In the genomic region with DNA sequence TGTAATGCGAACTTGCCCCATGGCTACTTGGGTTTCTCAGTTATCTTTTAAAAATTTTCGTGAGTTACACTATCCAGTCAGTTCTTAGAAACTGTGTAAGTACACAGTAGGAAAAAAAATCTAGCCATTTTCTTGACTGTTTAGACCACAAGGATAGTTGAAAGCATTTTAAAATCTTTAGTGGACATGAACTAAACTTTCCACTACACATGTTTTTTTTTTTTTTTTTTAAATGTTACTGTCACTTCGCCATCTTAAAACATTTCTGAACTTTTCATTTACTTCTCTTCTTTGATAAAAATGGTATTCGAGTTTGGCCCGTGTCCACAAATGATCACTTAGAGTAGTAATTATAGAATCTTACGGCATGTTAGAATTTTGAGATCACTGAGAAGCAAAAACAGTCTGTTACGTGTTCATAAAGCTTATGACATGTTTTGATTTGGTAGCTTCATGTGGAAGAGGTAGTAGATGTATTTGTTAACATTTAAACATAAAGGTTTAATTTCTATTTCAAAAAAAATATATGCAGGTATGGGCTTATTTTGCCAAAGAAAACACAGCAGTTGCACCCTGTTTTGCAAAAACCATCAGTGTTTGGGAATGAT, we compare ENCODE assay signal across 8 cellular contexts. TPM values are rescaled to one million over a fixed set of nuclear protein-coding genes. Genes with fewer than 3 reads are reported as not detected.
DNase-seq lines count a peak whose midpoint lies in the region; ATAC-seq and TF ChIP-seq lines count a peak whose summit lies in the region.

No MANE protein-coding gene starts in this region.

- H3F3A ChIP-seq in neural progenitor cell (ENCODE audit: low read depth) = peaks cover 31% of the 10 kb centered on the region

- POLR2A ChIA-PET in CD8-positive, alpha-beta memory T cell (lab: Charles Lee) = interaction anchor here (0.5 to 1.0 kb wide), 5 partner anchors 11 to 577 kb away, joined by 3 to 7 read pairs (median 5); no protein-coding TSS in a partner anchor

- peaks cover 64% of the 10 kb centered on the region for H3K79me2 ChIP-seq in neural progenitor cell (ENCODE audit: low read depth)

- no peak for ATAC-seq in HG02798 (IDR thresholded peaks at IDR 0.05; ENCODE audit: poor library complexity, unreplicated experiment)
- ATAC-seq in GM19324 (IDR thresholded peaks at IDR 0.05; ENCODE audit: low FRiP score, unreplicated experiment) = no peak

- peak overlapping the region; percentile 96 to 99 (median 98) for H3K4me3 Mint-ChIP-seq in CD8-positive, alpha-beta memory T cell
- peak overlapping the region; percentile 97 for H3K4me3 Mint-ChIP-seq in neural progenitor cell

- DNase-seq in CD8-positive, alpha-beta memory T cell = no peak
- DNase-seq in NCI-H69 (lab: John Stamatoyannopoulos, UW) (peak; percentile 25), neural progenitor cell (ENCODE audit: low spot score) (no peak), SIG-M5 (lab: John Stamatoyannopoulos, UW) (no peak)
- DNase-seq in activated CD4-positive, alpha-beta T cell treated with anti-CD3 and anti-CD28 coated beads, Interleukin-2, amount 50 U/mL, for 48 hours = no peak

- H3K27me3 ChIP-seq in CD8-positive, alpha-beta memory T cell (ENCODE audit: insufficient read depth, low read length, poor library complexity, severe bottlenecking) = no peaks in the 10 kb centered on the region
- H3K27me3 ChIP-seq in endocrine pancreas (ENCODE audit: control insufficient read depth, insufficient read depth, low read length) (no peaks in the 10 kb centered on the region), neural progenitor cell (no peaks in the 10 kb centered on the region)

- peaks cover 30% of the 10 kb centered on the region for H4K20me1 ChIP-seq in neural progenitor cell (ENCODE audit: low read depth)

- CTCF ChIA-PET in CD8-positive, alpha-beta memory T cell (lab: Charles Lee) = interaction anchor here (0.7 to 3.0 kb wide), 3 partner anchors 13 to 223 kb away, joined by 4 to 24 read pairs (median 7); no protein-coding TSS in a partner anchor

- peak overlapping the region; percentile 98 for H3K4me3 ChIP-seq in CD8-positive, alpha-beta memory T cell (ENCODE audit: low read length)
- peak overlapping the region; percentile 94 for H3K4me3 ChIP-seq in endocrine pancreas (ENCODE audit: control insufficient read depth, insufficient read depth, low read length)
- peak overlapping the region; percentile 87 for H3K4me3 ChIP-seq in neural progenitor cell

- peaks cover 45 to 57% (median 56%) of the 10 kb centered on the region in 3 donors for H3K4me1 Mint-ChIP-seq in CD8-positive, alpha-beta memory T cell
- H3K4me1 Mint-ChIP-seq in neural progenitor cell = peaks cover 20% of the 10 kb centered on the region

- H2AFZ ChIP-seq in neural progenitor cell (replicated peaks) = no peak overlapping the region

- peaks cover 0 to 1% of the 10 kb centered on the region in 2 donors for H3K27me3 Mint-ChIP-seq in CD8-positive, alpha-beta memory T cell
- H3K27me3 Mint-ChIP-seq in neural progenitor cell (ENCODE audit: insufficient read depth, low read depth) = no peaks in the 10 kb centered on the region

- no peaks in the 10 kb centered on the region for H3K9me3 Mint-ChIP-seq in CD8-positive, alpha-beta memory T cell
- H3K9me3 Mint-ChIP-seq in neural progenitor cell = no peaks in the 10 kb centered on the region

- no peak for TF ChIP-seq CTCF in neural progenitor cell (IDR thresholded peaks at IDR 0.05)

- H3K36me3 ChIP-seq in CD8-positive, alpha-beta memory T cell (ENCODE audit: insufficient read depth, low read length) = no peaks in the 10 kb centered on the region
- H3K36me3 ChIP-seq in endocrine pancreas (ENCODE audit: control insufficient read depth, insufficient read depth, low read length) (no peaks in the 10 kb centered on the region), neural progenitor cell (peaks cover 11% of the 10 kb centered on the region)

- peak overlapping the region; percentile 98 for H3K9ac ChIP-seq in endocrine pancreas (ENCODE audit: control insufficient read depth, insufficient read depth, low read length)
- peak overlapping the region; percentile 97 for H3K9ac ChIP-seq in neural progenitor cell

- H3K4me2 ChIP-seq in neural progenitor cell = peak overlapping the region; percentile 93

- peak overlapping the region; percentile 99 for H3K27ac ChIP-seq in CD8-positive, alpha-beta memory T cell (ENCODE audit: low read depth, low read length)
- peak overlapping the region; percentile 93 for H3K27ac ChIP-seq in neural progenitor cell

- H3K36me3 Mint-ChIP-seq in CD8-positive, alpha-beta memory T cell = peaks cover 4 to 32% (median 9%) of the 10 kb centered on the region in 3 donors
- peaks cover 11% of the 10 kb centered on the region for H3K36me3 Mint-ChIP-seq in neural progenitor cell

- peaks cover 20% of the 10 kb centered on the region for H3K4me1 ChIP-seq in CD8-positive, alpha-beta memory T cell (ENCODE audit: insufficient read depth, low read length)
- peaks cover 7% of the 10 kb centered on the region for H3K4me1 ChIP-seq in endocrine pancreas (ENCODE audit: control insufficient read depth, insufficient read depth, low read length)
- peaks cover 11% of the 10 kb centered on the region for H3K4me1 ChIP-seq in neural progenitor cell

- peak overlapping the region; percentile 94 to 100 (median 98) for H3K27ac Mint-ChIP-seq in CD8-positive, alpha-beta memory T cell
- H3K27ac Mint-ChIP-seq in neural progenitor cell = peak overlapping the region; percentile 99

- no peaks in the 10 kb centered on the region for H3K9me3 ChIP-seq in CD8-positive, alpha-beta memory T cell (ENCODE audit: low read length)
- H3K9me3 ChIP-seq in endocrine pancreas (ENCODE audit: control insufficient read depth, low read length) (no peaks in the 10 kb centered on the region), neural progenitor cell (ENCODE audit: low read depth) (no peaks in the 10 kb centered on the region)

RNA-seq across cellular contexts. Expression of a gene that starts 1.0 kb away (rescaled TPM):
- 10 to 100 TPM; 26.8 to 27.9 TPM for total RNA-seq in CD8-positive, alpha-beta memory T cell
- polyA plus RNA-seq in CD8-positive, alpha-beta memory T cell = 38.4 TPM
- 13.1 and 14.8 TPM in 2 replicates for total RNA-seq in neural progenitor cell (ENCODE audit: low replicate concordance)
